19 cellular contexts compared by ENCODE assay signal in genomic region chrX:29422034-29422433, GRCh38.
"Had no signal": no experiment of that assay in that cellular context is flagged by ENCODE, and none has a peak within 500 bp of the region (broad histone marks: within the 10 kb centered on the region; RNA-seq: fewer than 3 reads in every experiment).

No MANE protein-coding gene starts in this region.

- H3K4me1 Mint-ChIP-seq: memory B cell, naive B cell had no signal

- H3K4me2 ChIP-seq: hepatocyte had no signal

- H3K27me3 ChIP-seq: hepatocyte, sigmoid colon had no signal

- H3K79me2 ChIP-seq: hepatocyte, parathyroid adenoma had no signal

- H3K9ac ChIP-seq: parathyroid adenoma had no signal

- H3K27ac ChIP-seq: dorsolateral prefrontal cortex, hepatocyte, left ventricle myocardium inferior, lower lobe of right lung, parathyroid adenoma, psoas muscle, sigmoid colon, skin epidermis had no signal

- H3K27me3 Mint-ChIP-seq: memory B cell, naive B cell had no signal

- H3K9me3 Mint-ChIP-seq: memory B cell had no signal

- H3K4me3 ChIP-seq: dorsolateral prefrontal cortex, hepatocyte, left ventricle myocardium inferior, lower lobe of right lung, psoas muscle, sigmoid colon, skin epidermis had no signal

- ATAC-seq: lower lobe of right lung, psoas muscle had no signal

- H3K4me1 ChIP-seq: left ventricle myocardium inferior, lower lobe of right lung, parathyroid adenoma, psoas muscle, sigmoid colon had no signal

- DNase-seq: cortex of kidney; dorsolateral prefrontal cortex; effector CD8-positive, alpha-beta T cell; foreskin melanocyte; head of caudate nucleus; left ventricle myocardium inferior; lower lobe of right lung; midbrain; naive B cell; psoas muscle; sigmoid colon; stimulated activated CD4-positive, alpha-beta T cell treated with anti-CD3 and anti-CD28 coated beads, Interleukin-12 subunit alpha, Interleukin-12 subunit beta, amount 100 ng/mL, for 4 hours; stimulated activated naive CD4-positive, alpha-beta T cell; trophoblast cell had no signal

- H3K36me3 ChIP-seq: left ventricle myocardium inferior, lower lobe of right lung, sigmoid colon had no signal

- H3K27ac Mint-ChIP-seq: memory B cell, naive B cell had no signal

- H3K36me3 Mint-ChIP-seq: memory B cell, naive B cell had no signal

- H3K9me3 ChIP-seq: left ventricle myocardium inferior, lower lobe of right lung, psoas muscle, sigmoid colon had no signal

- H3K4me3 Mint-ChIP-seq: memory B cell, naive B cell, nephron had no signal
